Comparison of ENCODE assay signal across 16 cellular contexts in genomic region chr22:31275018-31275417, GRCh38. TPM values are rescaled to one million over a fixed set of nuclear protein-coding genes. Genes with fewer than 3 reads are reported as not detected.
DNase-seq lines count a peak whose midpoint lies in the region; ATAC-seq, FAIRE-seq and TF ChIP-seq lines count a peak whose summit lies in the region.
"Had no signal": no experiment of that assay in that cellular context is flagged by ENCODE, and none has a peak within 500 bp of the region (broad histone marks: within the 10 kb centered on the region; RNA-seq: fewer than 3 reads in every experiment).

No MANE protein-coding gene starts in this region.

- peaks cover 83% of the 10 kb centered on the region for H3K36me3 Mint-ChIP-seq in activated T-cell treated with anti-CD3 and anti-CD28 coated beads, Interleukin-2, amount 50 U/mL, for 24 hours (ENCODE audit: low read depth)
- H3K36me3 Mint-ChIP-seq in activated T-cell treated with anti-CD3 and anti-CD28 coated beads, Interleukin-2, amount 50 U/mL, for 4 hours (ENCODE audit: insufficient read depth): peaks cover 14% of the 10 kb centered on the region
- H3K36me3 Mint-ChIP-seq in T-cell (peaks cover 46% of the 10 kb centered on the region), endothelial cell (ENCODE audit: low read depth, unreplicated experiment) (peaks cover 66% of the 10 kb centered on the region)

- peaks cover 78% of the 10 kb centered on the region for H3K4me1 Mint-ChIP-seq in activated T-cell treated with anti-CD3 and anti-CD28 coated beads, Interleukin-2, amount 50 U/mL, for 24 hours (ENCODE audit: low read depth)
- peaks cover 75% of the 10 kb centered on the region for H3K4me1 Mint-ChIP-seq in activated T-cell treated with anti-CD3 and anti-CD28 coated beads, Interleukin-2, amount 50 U/mL, for 4 hours (ENCODE audit: low read depth)
- H3K4me1 Mint-ChIP-seq in T-cell: peaks cover 79 to 89% (median 88%) of the 10 kb centered on the region in 3 donors
- peaks cover 26% of the 10 kb centered on the region for H3K4me1 Mint-ChIP-seq in endothelial cell (ENCODE audit: unreplicated experiment)

- FAIRE-seq in small intestine (lab: Jason Lieb, UNC): no peak

- H3K27ac Mint-ChIP-seq in activated T-cell treated with anti-CD3 and anti-CD28 coated beads, Interleukin-2, amount 50 U/mL, for 24 hours: peak overlapping the region; percentile 86
- H3K27ac Mint-ChIP-seq in T-cell: peak overlapping the region; percentile 88 to 94
- no peak overlapping the region for H3K27ac Mint-ChIP-seq in endothelial cell (ENCODE audit: unreplicated experiment)

- TF ChIP-seq CTCF in endothelial cell (IDR thresholded peaks at IDR 0.05; ENCODE audit: unreplicated experiment): no peak

- peaks cover 6 to 11% of the 10 kb centered on the region in 2 donors for H3K36me3 ChIP-seq in small intestine (ENCODE audit: control insufficient read depth in 2 of 2, insufficient read depth in 2 of 2, low read length in 2 of 2)

- no peak overlapping the region for H3K4me3 ChIP-seq in small intestine (ENCODE audit: low read depth in 1 of 2, low read length in 2 of 2)
- H3K4me3 ChIP-seq: SK-N-MC had no signal

- WGBS in small intestine, 3 donors: 15 to 65% (median 28%) methylated on average over 6 of the region's 6 CpGs

- H3K27me3 Mint-ChIP-seq in activated T-cell treated with anti-CD3 and anti-CD28 coated beads, Interleukin-2, amount 50 U/mL, for 24 hours: no peaks in the 10 kb centered on the region
- no peaks in the 10 kb centered on the region for H3K27me3 Mint-ChIP-seq in activated T-cell treated with anti-CD3 and anti-CD28 coated beads, Interleukin-2, amount 50 U/mL, for 4 hours (ENCODE audit: low read depth)
- H3K27me3 Mint-ChIP-seq in T-cell: no peaks in the 10 kb centered on the region
- H3K27me3 Mint-ChIP-seq in endothelial cell (ENCODE audit: unreplicated experiment): peaks cover 14% of the 10 kb centered on the region

- POLR2A ChIA-PET in T-cell (lab: Charles Lee): interaction anchor here (0.5 to 1.9 kb wide), 3 partner anchors 15 to 112 kb away, joined by 5 to 10 read pairs (median 6); no protein-coding TSS in a partner anchor

- H3K4me3 Mint-ChIP-seq in activated T-cell treated with anti-CD3 and anti-CD28 coated beads, Interleukin-2, amount 50 U/mL, for 24 hours: no peak overlapping the region
- no peak overlapping the region for H3K4me3 Mint-ChIP-seq in activated T-cell treated with anti-CD3 and anti-CD28 coated beads, Interleukin-2, amount 50 U/mL, for 4 hours
- H3K4me3 Mint-ChIP-seq in T-cell: peak overlapping the region in 1 of 3 donors; percentile 43
- peak overlapping the region; percentile 51 for H3K4me3 Mint-ChIP-seq in endothelial cell (ENCODE audit: unreplicated experiment)

- H3K27me3 ChIP-seq in small intestine (ENCODE audit: control insufficient read depth in 2 of 2, insufficient read depth in 2 of 2, low read length in 2 of 2): no peaks in the 10 kb centered on the region

- H3K9me3 Mint-ChIP-seq in activated T-cell treated with anti-CD3 and anti-CD28 coated beads, Interleukin-2, amount 50 U/mL, for 24 hours: no peaks in the 10 kb centered on the region
- no peaks in the 10 kb centered on the region for H3K9me3 Mint-ChIP-seq in activated T-cell treated with anti-CD3 and anti-CD28 coated beads, Interleukin-2, amount 50 U/mL, for 4 hours
- H3K9me3 Mint-ChIP-seq in T-cell: no peaks in the 10 kb centered on the region
- no peaks in the 10 kb centered on the region for H3K9me3 Mint-ChIP-seq in endothelial cell (ENCODE audit: unreplicated experiment)

- H3K27ac ChIP-seq in small intestine (ENCODE audit: low read depth in 1 of 2, low read length in 1 of 2): peak overlapping the region in 1 of 2 donors; percentile 67
- H3K27ac ChIP-seq: SK-N-MC had no signal

- ATAC-seq in activated T-cell treated with anti-CD3 and anti-CD28 coated beads, Interleukin-2, amount 50 U/mL, for 4 hours: no peak
- no peak for ATAC-seq in T-cell (replicated peaks in 1 of 4)

- H3K9me3 ChIP-seq in small intestine (ENCODE audit: control insufficient read depth, low read depth): no peaks in the 10 kb centered on the region

- H3K4me1 ChIP-seq in small intestine (ENCODE audit: control insufficient read depth in 2 of 2, insufficient read depth in 1 of 2, low read depth in 1 of 2, low read length in 1 of 2): no peaks in the 10 kb centered on the region

- no peak for DNase-seq in activated T-cell treated with anti-CD3 and anti-CD28 coated beads, Interleukin-2, amount 50 U/mL, for 24 hours
- DNase-seq in activated T-cell treated with anti-CD3 and anti-CD28 coated beads, Interleukin-2, amount 50 U/mL, for 4 hours: no peak
- DNase-seq in T-cell: no peak
- DNase-seq in endothelial cell (ENCODE audit: low spot score): no peak
- peak; percentile 77 for DNase-seq in small intestine
- no peak for DNase-seq in NCI-H510A treated with DMSO at 0.1 percent for 48 hours (lab: John Stamatoyannopoulos, UW)
- DNase-seq in GM19238 (ENCODE audit: insufficient read length, low spot score): no peak
- no peak for DNase-seq in GM03348 (ENCODE audit: low spot score)
- DNase-seq: COR-L47, GDM1, glutamatergic neuron, Kasumi-1, mesendoderm, NCI-H1436 treated with DMSO at 0.1 percent for 48 hours, OCI-M1 had no signal

- CTCF ChIA-PET in T-cell (lab: Charles Lee): interaction anchor here (0.7 to 1.5 kb wide), 4 partner anchors 10 to 56 kb away, joined by 3 to 9 read pairs (median 4); no protein-coding TSS in a partner anchor

RNA-seq across cellular contexts. Expression of gene PIK3IP1, which starts 17.3 kb away (rescaled TPM):
- 1 to 10 TPM; 7.3 to 8.6 (median 7.9) TPM for total RNA-seq in activated T-cell treated with anti-CD3 and anti-CD28 coated beads, Interleukin-2, amount 50 U/mL, for 4 hours
- total RNA-seq in T-cell: 100 to 1,000 TPM; 460 to 628 (median 478) TPM
- total RNA-seq in endothelial cell (ENCODE audit: unreplicated experiment): 13.4 TPM
- polyA plus RNA-seq in small intestine: 10 to 100 TPM in 1 of 3 donors, 1 to 10 TPM in 2; 3.1 to 16.4 (median 5.7) TPM

Comparison
In these comparisons a context has a peak if more than half of its experiments do, and no peak if none do; other contexts are left out.
1. RNA of gene PIK3IP1, which starts 17.3 kb away (total RNA-seq): 460 to 628 TPM in T-cell; 13.4 TPM in endothelial cell (single experiment) and 7.3 to 8.6 TPM in activated T-cell treated with anti-CD3 and anti-CD28 coated beads, Interleukin-2, amount 50 U/mL, for 4 hours; every median in the first group is over 10 times any median in the second.